Comparison of ENCODE assay signal across 24 cellular contexts in the genomic region with DNA sequence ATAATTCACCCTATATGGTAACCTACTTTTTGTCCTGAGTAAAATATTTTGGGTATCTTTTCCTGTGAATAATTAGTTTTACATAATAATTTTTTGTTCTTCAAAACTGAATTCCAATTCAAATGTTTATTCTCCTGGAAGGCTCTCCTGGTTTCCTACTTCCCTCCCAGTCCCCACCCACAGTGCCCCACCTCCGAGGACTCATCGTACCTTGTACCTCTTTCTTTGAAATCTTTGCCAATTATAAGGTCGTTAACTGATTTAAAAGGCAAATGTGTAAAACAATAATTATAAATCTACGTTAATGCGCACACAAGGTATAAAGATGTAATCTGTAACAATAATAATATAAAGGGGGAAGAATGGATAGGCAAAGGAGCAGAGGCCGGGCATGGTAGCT.
"Had no signal": no experiment of that assay in that cellular context is flagged by ENCODE, and none has a peak within 500 bp of the region (broad histone marks: within the 10 kb centered on the region; RNA-seq: fewer than 3 reads in every experiment).

No MANE protein-coding gene starts in this region.

- H3K4me3 ChIP-seq: ascending aorta, body of pancreas, MG63, SK-N-MC had no signal

- H3K27me3 ChIP-seq: ascending aorta, body of pancreas, MG63 had no signal

- DNase-seq: activated CD4-positive, alpha-beta memory T cell treated with anti-CD3 and anti-CD28 coated beads, Interleukin-2, amount 10 ng/mL, durations not matched to agents 7 days and 5 days; activated CD4-positive, alpha-beta T cell treated with anti-CD3 and anti-CD28 coated beads for 36 hours; activated CD4-positive, alpha-beta T cell treated with anti-CD3 and anti-CD28 coated beads, Interleukin-2, amount 50 U/mL, for 1 hour; activated naive CD4-positive, alpha-beta T cell treated with Interleukin-2 at 50 U/mL for 16 hours; activated naive CD8-positive, alpha-beta T cell treated with anti-CD3 and anti-CD28 coated beads, Interleukin-2, amount 50 U/mL, for 24 hours; activated T-cell treated with anti-CD3 and anti-CD28 coated beads, Interleukin-2, amount 50 U/mL, for 72 hours; amniotic stem cell; body of pancreas; MG63; MV-4-11; NCI-H1092 treated with DMSO at 0.1 percent for 48 hours; NCI-H1417 treated with DMSO at 0.1 percent for 48 hours; NCI-H1694; NCI-H2029 treated with DMSO at 0.1 percent for 48 hours; NCI-H345; NCI-H510A; NCI-H526 treated with DMSO at 0.1 percent for 48 hours; NCI-H82; T-helper 1 cell had no signal

- H3K4me1 ChIP-seq: ascending aorta, body of pancreas had no signal

- H3K36me3 ChIP-seq: ascending aorta, MG63 had no signal

- H3K27ac ChIP-seq: ascending aorta, body of pancreas, VCaP had no signal

- ATAC-seq: activated CD4-positive, alpha-beta T cell treated with anti-CD3 and anti-CD28 coated beads for 36 hours; activated naive CD4-positive, alpha-beta T cell treated with anti-CD3 and anti-CD28 coated beads, Interleukin-2, amount 50 U/mL, for 72 hours; activated naive CD8-positive, alpha-beta T cell treated with anti-CD3 and anti-CD28 coated beads, Interleukin-2, amount 50 U/mL, for 24 hours; activated T-cell treated with anti-CD3 and anti-CD28 coated beads, Interleukin-2, amount 50 U/mL, for 72 hours; body of pancreas; Right ventricle myocardium inferior had no signal

- H3K9me3 ChIP-seq: body of pancreas had no signal
